ENCODE assay signal across 24 cellular contexts in the genomic region with DNA sequence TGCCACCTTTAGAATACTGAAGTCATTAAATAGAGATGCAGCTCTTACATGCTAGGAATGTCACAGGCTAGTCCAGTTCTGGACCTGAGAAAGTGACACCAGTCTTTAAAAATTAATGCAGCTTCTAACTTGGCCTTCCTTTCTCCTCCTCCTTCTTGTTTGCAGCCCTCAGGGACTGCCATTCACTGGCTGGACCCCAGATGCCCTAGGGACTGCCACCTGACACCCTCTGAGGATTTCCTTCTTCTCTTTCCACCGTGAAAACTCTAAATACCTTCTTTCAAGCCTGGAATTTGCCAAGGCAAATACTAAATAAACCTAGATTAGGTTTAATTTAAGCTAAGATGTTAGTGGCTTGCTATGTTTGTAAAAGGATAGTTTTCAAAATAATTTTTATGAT.
"Had no signal": no experiment of that assay in that cellular context is flagged by ENCODE, and none has a peak within 500 bp of the region (broad histone marks: within the 10 kb centered on the region; RNA-seq: fewer than 3 reads in every experiment).

No MANE protein-coding gene starts in this region.

- H3K4me1 ChIP-seq: esophagus squamous epithelium, left lung, psoas muscle, sigmoid colon, testis, tibial artery had no signal

- H3K27me3 ChIP-seq: esophagus squamous epithelium, left lung, ovary, sigmoid colon, testis, tibial artery had no signal

- H3K9me3 ChIP-seq: esophagus squamous epithelium, mucosa of descending colon, ovary, psoas muscle, sigmoid colon, testis, tibial artery had no signal

- H3K27ac ChIP-seq: coronary artery, esophagus squamous epithelium, left lung, ovary, psoas muscle, sigmoid colon, testis, tibial artery had no signal

- DNase-seq: dermis blood vessel endothelial cell; effector memory CD8-positive, alpha-beta T cell; erythroblast; esophagus squamous epithelium; foreskin melanocyte; hypothalamus; kidney; left lung; mesenchymal stem cell; mucosa of descending colon; naive B cell; occipital lobe; ovary; posterior cingulate gyrus; psoas muscle; right cardiac atrium; sigmoid colon; stimulated activated CD4-positive, alpha-beta T cell treated with anti-CD3 and anti-CD28 coated beads, Interleukin-2, amount 100 ng/mL, for 24 hours; stimulated activated CD4-positive, alpha-beta T cell treated with anti-CD3 and anti-CD28 coated beads, Interleukin-4, amount 100 ng/mL, for 24 hours; stimulated activated naive CD4-positive, alpha-beta T cell treated with Interleukin-2 at 50 U/mL for 16 hours; substantia nigra; testis; tibial artery had no signal

- H3K36me3 ChIP-seq: esophagus squamous epithelium, left lung, ovary, sigmoid colon, tibial artery had no signal

- H3K4me3 ChIP-seq: coronary artery, esophagus squamous epithelium, left lung, mucosa of descending colon, ovary, psoas muscle, sigmoid colon, testis, tibial artery had no signal
